Comparison of ENCODE assay signal across 14 cellular contexts in the genomic region with DNA sequence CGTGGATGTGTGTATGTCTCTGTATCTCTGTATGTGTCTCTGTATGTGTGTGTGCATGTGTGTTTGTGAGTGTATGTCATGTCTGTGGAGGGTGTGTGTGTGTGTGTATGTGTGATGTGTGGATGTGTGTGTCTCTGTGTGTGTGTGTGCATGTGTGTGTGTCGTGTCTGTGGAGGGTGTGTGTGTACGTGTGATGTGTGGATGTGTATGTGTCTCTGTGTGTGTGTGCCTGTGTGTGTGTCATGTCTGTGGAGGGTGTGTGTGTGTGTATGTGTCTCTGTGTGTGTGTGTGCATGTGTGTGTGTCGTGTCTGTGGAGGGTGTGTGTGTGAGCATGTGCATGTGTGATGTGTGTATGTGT. TPM values are rescaled to one million over a fixed set of nuclear protein-coding genes. Genes with fewer than 3 reads are reported as not detected.
DNase-seq lines count a peak whose midpoint lies in the region; ATAC-seq and TF ChIP-seq lines count a peak whose summit lies in the region.
"Had no signal": no experiment of that assay in that cellular context is flagged by ENCODE, and none has a peak within 500 bp of the region (broad histone marks: within the 10 kb centered on the region; RNA-seq: fewer than 3 reads in every experiment).

No MANE protein-coding gene starts in this region.

- intact Hi-C loops in left ventricle myocardium inferior (cut with micrococcal nuclease) (no loop called here), left ventricle myocardium superior (cut with micrococcal nuclease) (no loop called here), IMR-90 (cut with micrococcal nuclease) (no loop called here)

- H3K9ac ChIP-seq in IMR-90 (ENCODE audit: low read depth, low read length): no peak overlapping the region
- peak overlapping the region; percentile 1 for H3K9ac ChIP-seq in neuronal stem cell (ENCODE audit: low read depth, low read length, poor library complexity)

- H2AK9ac ChIP-seq in IMR-90 (replicated peaks; ENCODE audit: low read depth, low read length, poor library complexity): no peak overlapping the region

- in situ Hi-C loops in IMR-90 (cut with MboI; ENCODE audit: low sequenced_read_pairs): no loop called here

- H3K56ac ChIP-seq in IMR-90 (ENCODE audit: extremely low read depth, insufficient read depth, low read length): no peak overlapping the region

- dilution Hi-C loops in IMR-90 (cut with HindIII; ENCODE audit: low sequenced_read_pairs, unreplicated experiment): no loop called here

- peaks cover 11% of the 10 kb centered on the region for H3K9me3 Mint-ChIP-seq in stimulated activated memory B cell treated with anti-CD40 and anti-IgM and Interleukin-4, amounts not matched to agents 10 μg/mL and 1 μg/mL and 100 μg/mL, for 72 hours

- no peak overlapping the region for H3K4me3 Mint-ChIP-seq in stimulated activated memory B cell treated with anti-CD40 and anti-IgM and Interleukin-4, amounts not matched to agents 10 μg/mL and 1 μg/mL and 100 μg/mL, for 72 hours
- H3K4me3 Mint-ChIP-seq: CD4-positive, alpha-beta memory T cell had no signal

- H3K79me1 ChIP-seq in IMR-90 (ENCODE audit: low read depth in 1 of 2, low read length in 2 of 2) (no peaks in the 10 kb centered on the region), neuronal stem cell (ENCODE audit: low read depth, low read length) (peaks cover 2% of the 10 kb centered on the region)

- H3K4me1 ChIP-seq in left ventricle myocardium inferior: no peaks in the 10 kb centered on the region
- H3K4me1 ChIP-seq in IMR-90 (ENCODE audit: control insufficient read depth, insufficient read depth, low read length): no peaks in the 10 kb centered on the region
- peaks cover 14 to 19% of the 10 kb centered on the region in 2 donors for H3K4me1 ChIP-seq in neuronal stem cell (ENCODE audit: control insufficient read depth in 2 of 2, insufficient read depth in 1 of 2, low read depth in 1 of 2, low read length in 2 of 2)

- H3K27ac Mint-ChIP-seq in stimulated activated memory B cell treated with anti-CD40 and anti-IgM and Interleukin-4, amounts not matched to agents 10 μg/mL and 1 μg/mL and 100 μg/mL, for 72 hours: no peak overlapping the region
- H3K27ac Mint-ChIP-seq: CD4-positive, alpha-beta memory T cell had no signal

- H3K27ac ChIP-seq in left ventricle myocardium inferior (replicated peaks) (no peak overlapping the region), IMR-90 (ENCODE audit: insufficient read depth, low read length) (no peak overlapping the region), neuronal stem cell (replicated peaks; ENCODE audit: low read length) (no peak overlapping the region)
- H3K27ac ChIP-seq: C4-2B had no signal

- H4K20me1 ChIP-seq in IMR-90 (ENCODE audit: insufficient read depth, low read length): no peaks in the 10 kb centered on the region; the same call in 1 of the 2 replicates

- H3K14ac ChIP-seq in IMR-90 (replicated peaks; ENCODE audit: low read depth, low read length): no peak overlapping the region
- peak overlapping the region; percentile 59 for H3K14ac ChIP-seq in neuronal stem cell (ENCODE audit: low read length)

- DNase-seq in left ventricle myocardium inferior (peak; percentile 3), left ventricle myocardium superior (no peak), IMR-90 (no peak), neuronal stem cell (ENCODE audit: low spot score) (no peak), SK-N-DZ (ENCODE audit: low spot score) (no peak)
- DNase-seq: 8988T; AML-193; CD4-positive, alpha-beta memory T cell; DMS79; GOT3; HCEC 1CT had no signal

- H3K27me3 ChIP-seq in left ventricle myocardium inferior (ENCODE audit: low read depth) (peaks cover 78% of the 10 kb centered on the region), IMR-90 (ENCODE audit: control insufficient read depth, insufficient read depth, low read length) (peaks cover 26% of the 10 kb centered on the region), neuronal stem cell (ENCODE audit: control insufficient read depth in 3 of 3, insufficient read depth in 3 of 3, low read depth in 1 of 3, low read length in 3 of 3) (peaks cover 0 to 9% (median 5%) of the 10 kb centered on the region in 3 experiments)

- no peaks in the 10 kb centered on the region for H3K36me3 Mint-ChIP-seq in stimulated activated memory B cell treated with anti-CD40 and anti-IgM and Interleukin-4, amounts not matched to agents 10 μg/mL and 1 μg/mL and 100 μg/mL, for 72 hours
- H3K36me3 Mint-ChIP-seq: CD4-positive, alpha-beta memory T cell had no signal

- no peak overlapping the region for H4K8ac ChIP-seq in IMR-90 (ENCODE audit: low read depth in 2 of 2, low read length in 2 of 2)
- H4K8ac ChIP-seq in neuronal stem cell (ENCODE audit: low read depth, low read length): no peak overlapping the region

- TF ChIP-seq RAD21 in IMR-90 (IDR thresholded peaks at IDR 0.05; ENCODE audit: low read length): no peak

- H3K36me3 ChIP-seq in left ventricle myocardium inferior (no peaks in the 10 kb centered on the region), IMR-90 (ENCODE audit: control insufficient read depth, insufficient read depth, low read length) (no peaks in the 10 kb centered on the region), neuronal stem cell (replicated peaks in 1 of 2; ENCODE audit: control insufficient read depth in 2 of 2, insufficient read depth in 2 of 2, low read length in 2 of 2) (peaks cover 0 to 3% of the 10 kb centered on the region in 2 donors)

- no peak overlapping the region for H2BK15ac ChIP-seq in IMR-90 (ENCODE audit: low read depth, low read length)
- H2BK15ac ChIP-seq in neuronal stem cell (ENCODE audit: low read length): no peak overlapping the region

- H2AFZ ChIP-seq in IMR-90 (replicated peaks; ENCODE audit: low read length, poor library complexity): no peak overlapping the region
- H2AFZ ChIP-seq in neuronal stem cell (ENCODE audit: low read length): no peak overlapping the region

- 62% methylated on average over 3 of the region's 4 CpGs; no CpG with 5 or more reads in 1 of the 2 experiments for WGBS in IMR-90 (ENCODE audit: extremely low coverage in 2 of 2, insufficient read length in 1 of 2), 2 experiments
- WGBS in neuronal stem cell (ENCODE audit: extremely low coverage in 2 of 2, insufficient read length in 2 of 2, insufficient replicate concordance in 1 of 2), 2 donors: no CpG with 5 or more reads among the region's 4 CpGs

- H2BK5ac ChIP-seq in IMR-90 (ENCODE audit: low read depth, low read length, poor library complexity, severe bottlenecking) (peak overlapping the region; percentile 77), neuronal stem cell (ENCODE audit: low read length) (no peak overlapping the region)

- H4K91ac ChIP-seq in IMR-90 (ENCODE audit: insufficient read depth, low read depth, low read length): no peak overlapping the region
- H4K91ac ChIP-seq in neuronal stem cell (ENCODE audit: low read depth, low read length, poor library complexity): no peak overlapping the region

- CTCF ChIA-PET in IMR-90 (lab: Yijun Ruan, JAX): no interaction called here

- H3K27me3 Mint-ChIP-seq in stimulated activated memory B cell treated with anti-CD40 and anti-IgM and Interleukin-4, amounts not matched to agents 10 μg/mL and 1 μg/mL and 100 μg/mL, for 72 hours: peaks cover 20% of the 10 kb centered on the region

- H3K4me3 ChIP-seq in left ventricle myocardium inferior (no peak overlapping the region), IMR-90 (ENCODE audit: insufficient read depth, low read depth, low read length) (no peak overlapping the region), neuronal stem cell (ENCODE audit: low read length in 2 of 2) (peak overlapping the region in 1 of 2 donors; percentile 67)

- no TSS peak for BruUV-seq in IMR-90 (replicated peaks; lab: Mats Ljungman, UMichigan)

- no peak overlapping the region for H3K18ac ChIP-seq in IMR-90 (ENCODE audit: low read depth, low read length)
- no peak overlapping the region for H3K18ac ChIP-seq in neuronal stem cell (ENCODE audit: low read length)

- peaks cover 3% of the 10 kb centered on the region; the same call in 1 of the 2 replicates for H3K9me1 ChIP-seq in IMR-90 (ENCODE audit: insufficient read depth, low read length)

- H2AK5ac ChIP-seq in IMR-90 (ENCODE audit: low read depth, low read length) (no peak overlapping the region), neuronal stem cell (ENCODE audit: low read depth, low read length) (no peak overlapping the region)

- H2BK12ac ChIP-seq in neuronal stem cell (ENCODE audit: low read length): no peak overlapping the region

- H3K4me2 ChIP-seq in IMR-90 (ENCODE audit: low read depth, low read length) (no peak overlapping the region), neuronal stem cell (ENCODE audit: insufficient read depth, low read length, poor library complexity, severe bottlenecking) (no peak overlapping the region)

- TF ChIP-seq CTCF in left ventricle myocardium inferior (IDR thresholded peaks at IDR 0.05; ENCODE audit: borderline replicate concordance) (no peak), IMR-90 (conservative IDR thresholded peaks at IDR 0.05; ENCODE audit: low read depth, low read length) (no peak)

- H3K4ac ChIP-seq in IMR-90 (ENCODE audit: low read depth, low read length) (no peak overlapping the region), neuronal stem cell (ENCODE audit: low read length) (no peak overlapping the region)

- no peak overlapping the region for H4K5ac ChIP-seq in IMR-90 (ENCODE audit: low read depth, low read length)

- TF ChIP-seq POLR2A in IMR-90 (IDR thresholded peaks at IDR 0.05; ENCODE audit: low read depth, low read length): no peak

- H3K23ac ChIP-seq in IMR-90 (ENCODE audit: low read depth, low read length): no peak overlapping the region
- no peak overlapping the region for H3K23ac ChIP-seq in neuronal stem cell (ENCODE audit: low read depth, low read length, poor library complexity)

- H2BK120ac ChIP-seq in IMR-90 (ENCODE audit: low read depth, low read length) (no peak overlapping the region), neuronal stem cell (ENCODE audit: low read depth, low read length) (no peak overlapping the region)

- H3K9me3 ChIP-seq in left ventricle myocardium inferior (replicated peaks) (peaks cover 10% of the 10 kb centered on the region), IMR-90 (ENCODE audit: control insufficient read depth, insufficient read depth, low read length) (peaks cover 10% of the 10 kb centered on the region), neuronal stem cell (replicated peaks in 1 of 2; ENCODE audit: control insufficient read depth in 2 of 2, insufficient read depth in 1 of 2, low read depth in 1 of 2, low read length in 2 of 2) (peaks cover 3 to 11% of the 10 kb centered on the region in 2 donors)

- no peaks in the 10 kb centered on the region for H3K4me1 Mint-ChIP-seq in stimulated activated memory B cell treated with anti-CD40 and anti-IgM and Interleukin-4, amounts not matched to agents 10 μg/mL and 1 μg/mL and 100 μg/mL, for 72 hours
- H3K4me1 Mint-ChIP-seq: CD4-positive, alpha-beta memory T cell had no signal

- ATAC-seq in left ventricle myocardium superior: no peak
- ATAC-seq in IMR-90 (ENCODE audit: low read depth): no peak
- no peak for ATAC-seq in stimulated activated memory B cell treated with anti-CD40 and anti-IgM and Interleukin-4, amounts not matched to agents 10 μg/mL and 1 μg/mL and 100 μg/mL, for 72 hours
- no peak for ATAC-seq in GM21786 (IDR thresholded peaks at IDR 0.05; ENCODE audit: unreplicated experiment)

- H2BK20ac ChIP-seq in IMR-90 (ENCODE audit: low read depth, low read length): no peak overlapping the region

- POLR2A ChIA-PET in IMR-90 (lab: Charles Lee; ENCODE audit: unreplicated experiment): no interaction called here

RNA-seq across cellular contexts. Expression of gene ADRA2C, which starts 51.6 kb away (rescaled TPM):
- total RNA-seq in left ventricle myocardium inferior (4.5 TPM), left ventricle myocardium superior (5.9 TPM), IMR-90 (2012; rRNA removed) (under 0.01 and 0.28 TPM in 2 replicates)
- polyA plus RNA-seq in IMR-90 (2012; rRNA removed): 0.14 and 0.36 TPM in 2 replicates
- 0.10 and 0.22 TPM in 2 replicates for polyA plus RNA-seq in IMR-90 (2012; cell fraction: cytosol; rRNA removed)
- 0.18 and 0.37 TPM in 2 replicates for polyA plus RNA-seq in IMR-90 (2012; cell fraction: nucleus; rRNA removed; ENCODE audit: low replicate concordance)
- 7.7 TPM for polyA plus RNA-seq in neuronal stem cell (2013, experiment 1 of 2)
- 7.2 TPM for polyA plus RNA-seq in neuronal stem cell (2013, experiment 2 of 2)
- 8.4 and 13.6 TPM in 2 replicates for polyA plus RNA-seq in SK-N-DZ (2014; cell fraction: cytosol; rRNA removed)
- polyA plus RNA-seq in SK-N-DZ (2014; cell fraction: nucleus; rRNA removed): 5.9 and 7.5 TPM in 2 replicates
- total RNA-seq: CD4-positive, alpha-beta memory T cell had no signal
- polyA plus RNA-seq: CD4-positive, alpha-beta memory T cell had no signal
